Comparison of ENCODE assay signal across 18 cellular contexts in genomic region chr2:17958486-17959092, GRCh38.
"Had no signal": no experiment of that assay in that cellular context is flagged by ENCODE, and none has a peak within 500 bp of the region (broad histone marks: within the 10 kb centered on the region; RNA-seq: fewer than 3 reads in every experiment).

No MANE protein-coding gene starts in this region.

- H3K9ac ChIP-seq: neural progenitor cell had no signal

- H3K4me1 ChIP-seq: body of pancreas, colonic mucosa, heart left ventricle, prostate gland, suprapubic skin, transverse colon, uterus had no signal

- DNase-seq: activated CD4-positive, alpha-beta T cell treated with anti-CD3 and anti-CD28 coated beads for 36 hours; activated CD4-positive, alpha-beta T cell treated with anti-CD3 and anti-CD28 coated beads, Interleukin-2, amount 50 U/mL, for 48 hours; amniotic stem cell; body of pancreas; caudate nucleus; colonic mucosa; endodermal cell; heart left ventricle; left ventricle myocardium superior; mesenchymal stem cell; naive thymus-derived CD4-positive, alpha-beta T cell; right cardiac atrium; stimulated activated CD4-positive, alpha-beta T cell treated with anti-CD3 and anti-CD28 coated beads, Interleukin-2, amount 100 ng/mL, for 24 hours; transverse colon; uterus had no signal

- H3K36me3 ChIP-seq: colonic mucosa, heart left ventricle, neural progenitor cell, prostate gland, suprapubic skin, transverse colon, uterus had no signal

- H3K27me3 ChIP-seq: body of pancreas, colonic mucosa, heart left ventricle, neural progenitor cell, suprapubic skin, transverse colon, uterus had no signal

- H3K4me3 ChIP-seq: body of pancreas, colonic mucosa, heart left ventricle, neural progenitor cell, prostate gland, suprapubic skin, transverse colon, uterus had no signal

- H3K9me3 ChIP-seq: body of pancreas, colonic mucosa, heart left ventricle, prostate gland, suprapubic skin, transverse colon, uterus had no signal

- ATAC-seq: activated CD4-positive, alpha-beta T cell treated with anti-CD3 and anti-CD28 coated beads for 36 hours; body of pancreas; heart left ventricle; left ventricle myocardium superior; naive thymus-derived CD4-positive, alpha-beta T cell; right cardiac atrium had no signal
